28 cellular contexts compared by ENCODE assay signal in the genomic region with DNA sequence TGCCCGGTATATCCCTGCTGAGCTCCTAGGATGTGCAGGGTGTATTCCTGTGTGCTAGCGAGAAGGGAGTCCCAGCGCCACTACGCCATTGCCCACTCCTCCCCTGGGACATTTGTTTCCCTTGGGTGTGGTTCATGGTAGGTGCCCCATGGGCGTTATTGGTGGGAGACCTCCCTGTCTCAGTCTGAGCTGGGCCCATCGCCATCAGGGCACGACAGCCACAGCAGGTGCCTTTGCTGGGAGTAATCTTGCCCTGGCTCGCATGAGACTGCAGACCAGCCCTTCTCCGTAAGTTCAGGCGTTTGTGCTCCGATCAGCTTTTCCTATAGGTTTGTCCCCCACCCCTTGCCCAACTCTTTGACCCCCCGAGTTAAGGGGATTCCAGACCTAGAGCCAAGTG.
"Had no signal": no experiment of that assay in that cellular context is flagged by ENCODE, and none has a peak within 500 bp of the region (broad histone marks: within the 10 kb centered on the region; RNA-seq: fewer than 3 reads in every experiment).

No MANE protein-coding gene starts in this region.

- H3K4me1 ChIP-seq: left lung, lower lobe of right lung, right lobe of liver, tibial artery had no signal

- H3K9me3 Mint-ChIP-seq: immature natural killer cell; naive thymus-derived CD8-positive, alpha-beta T cell; nephron; neural crest cell; stimulated activated naive B cell treated with anti-CD40 and anti-IgM and Interleukin-4, amounts not matched to agents 10 μg/mL and 1 μg/mL and 100 μg/mL, for 72 hours; stimulated activated naive CD8-positive, alpha-beta T cell treated with anti-CD3 and anti-CD28 coated beads, Interleukin-15, Interleukin-2, amounts not matched to agents 100 ng/mL and 50 ng/mL, for 24 hours had no signal

- ATAC-seq: left colon; left lung; lower lobe of right lung; naive thymus-derived CD8-positive, alpha-beta T cell; right lobe of liver; stimulated activated naive B cell treated with anti-CD40 and anti-IgM and Interleukin-4, amounts not matched to agents 10 μg/mL and 1 μg/mL and 100 μg/mL, for 72 hours had no signal

- H3K4me3 ChIP-seq: left lung, lower lobe of right lung, right atrium auricular region, right lobe of liver, skin epidermis, suprapubic skin, thoracic aorta, tibial artery, uterus had no signal

- H3K36me3 ChIP-seq: right atrium auricular region, right lobe of liver, suprapubic skin, thoracic aorta, uterus had no signal

- H3K27ac Mint-ChIP-seq: immature natural killer cell; nephron; progenitor cell of endocrine pancreas; stimulated activated naive B cell treated with anti-CD40 and anti-IgM and Interleukin-4, amounts not matched to agents 10 μg/mL and 1 μg/mL and 100 μg/mL, for 72 hours; stimulated activated naive CD8-positive, alpha-beta T cell treated with anti-CD3 and anti-CD28 coated beads, Interleukin-15, Interleukin-2, amounts not matched to agents 100 ng/mL and 50 ng/mL, for 24 hours; type B pancreatic cell had no signal

- H3K27me3 Mint-ChIP-seq: naive thymus-derived CD8-positive, alpha-beta T cell; progenitor cell of endocrine pancreas; stimulated activated naive B cell treated with anti-CD40 and anti-IgM and Interleukin-4, amounts not matched to agents 10 μg/mL and 1 μg/mL and 100 μg/mL, for 72 hours; stimulated activated naive CD8-positive, alpha-beta T cell treated with anti-CD3 and anti-CD28 coated beads, Interleukin-15, Interleukin-2, amounts not matched to agents 100 ng/mL and 50 ng/mL, for 24 hours; type B pancreatic cell had no signal

- H3K27ac ChIP-seq: left lung, lower lobe of right lung, neutrophil, right atrium auricular region, right lobe of liver, skin epidermis, suprapubic skin, thoracic aorta, tibial artery, uterus had no signal

- H3K27me3 ChIP-seq: left lung, neutrophil, right atrium auricular region, right lobe of liver, suprapubic skin, tibial artery, uterus had no signal

- H3K4me3 Mint-ChIP-seq: immature natural killer cell; naive thymus-derived CD8-positive, alpha-beta T cell; nephron; neural crest cell; stimulated activated naive B cell treated with anti-CD40 and anti-IgM and Interleukin-4, amounts not matched to agents 10 μg/mL and 1 μg/mL and 100 μg/mL, for 72 hours; stimulated activated naive CD8-positive, alpha-beta T cell treated with anti-CD3 and anti-CD28 coated beads, Interleukin-15, Interleukin-2, amounts not matched to agents 100 ng/mL and 50 ng/mL, for 24 hours; type B pancreatic cell had no signal

- H3K9me3 ChIP-seq: left lung, lower lobe of right lung, neutrophil, right atrium auricular region, right lobe of liver, suprapubic skin, thoracic aorta, tibial artery, uterus had no signal

- DNase-seq: hypothalamus; immature natural killer cell; kidney; left colon; lower lobe of right lung; mammary epithelial cell; mesenchymal stem cell; naive thymus-derived CD8-positive, alpha-beta T cell; occipital lobe; right lobe of liver; stimulated activated CD4-positive, alpha-beta T cell treated with anti-CD3 and anti-CD28 coated beads, Interleukin-12 subunit alpha, Interleukin-12 subunit beta, amount 100 ng/mL, for 4 hours; stimulated activated CD4-positive, alpha-beta T cell treated with anti-CD3 and anti-CD28 coated beads, Interleukin-15, amount 100 ng/mL, for 24 hours; stimulated activated CD4-positive, alpha-beta T cell treated with anti-CD3 and anti-CD28 coated beads, Interleukin-2, amount 100 ng/mL, for 24 hours; stimulated activated CD4-positive, alpha-beta T cell treated with anti-CD3 and anti-CD28 coated beads, Interleukin-4, amount 100 ng/mL, for 1 hour; stimulated activated naive B cell treated with anti-CD40 and anti-IgM and Interleukin-4, amounts not matched to agents 10 μg/mL and 1 μg/mL and 100 μg/mL, for 72 hours; tibial artery; uterus had no signal

- H3K4me1 Mint-ChIP-seq: immature natural killer cell had no signal
